9 cellular contexts compared by ENCODE assay signal in genomic region chr14:104799239-104799599, GRCh38. TPM values are rescaled to one million over a fixed set of nuclear protein-coding genes. Genes with fewer than 3 reads are reported as not detected.
DNase-seq lines count a peak whose midpoint lies in the region; ATAC-seq and TF ChIP-seq lines count a peak whose summit lies in the region.
"Had no signal": no experiment of that assay in that cellular context is flagged by ENCODE, and none has a peak within 500 bp of the region (broad histone marks: within the 10 kb centered on the region; RNA-seq: fewer than 3 reads in every experiment).

No MANE protein-coding gene starts in this region.

- peak overlapping the region; percentile 77 to 83 (median 83) for H3K4me3 Mint-ChIP-seq in nephron

- H3K27me3 Mint-ChIP-seq in nephron (ENCODE audit: low read depth), result peaks cover 12% of the 10 kb centered on the region

- no peaks in the 10 kb centered on the region for H3K36me3 Mint-ChIP-seq in nephron (ENCODE audit: low read depth)

- H3K27ac Mint-ChIP-seq in nephron, result peak overlapping the region; percentile 50 to 91 (median 76)

- no peak for TF ChIP-seq CTCF in cardiac muscle cell (IDR thresholded peaks at IDR 0.05; ENCODE audit: low read depth, low read length)
- no peak for TF ChIP-seq CTCF in coronary artery (IDR thresholded peaks at IDR 0.05)
- no peak for TF ChIP-seq CTCF in nephron (IDR thresholded peaks at IDR 0.05; ENCODE audit: unreplicated experiment in 3 of 3)

- no peak overlapping the region for H3K4me3 ChIP-seq in cardiac muscle cell
- no peak overlapping the region for H3K4me3 ChIP-seq in coronary artery
- no peak overlapping the region for H3K4me3 ChIP-seq in urinary bladder (ENCODE audit: low read depth, low read length)

- peaks cover 17% of the 10 kb centered on the region for H3K4me1 Mint-ChIP-seq in nephron

- H3K27ac ChIP-seq in cardiac muscle cell (peak overlapping the region; percentile 63), coronary artery (peak overlapping the region; percentile 99), urinary bladder (ENCODE audit: low read depth) (peak overlapping the region; percentile 96)

- no peaks in the 10 kb centered on the region for H3K9me3 Mint-ChIP-seq in nephron

- intact Hi-C loops in left cardiac atrium (cut with DNase I), result no loop called here

- H3K9me3 ChIP-seq in cardiac muscle cell (ENCODE audit: low read depth), result no peaks in the 10 kb centered on the region

- no peak for DNase-seq in cardiac muscle cell (ENCODE audit: low read depth in 1 of 2, low spot score in 1 of 2)
- DNase-seq in left cardiac atrium, result no peak
- DNase-seq in coronary artery (ENCODE audit: low spot score), result no peak
- DNase-seq in NCI-H1694 (lab: John Stamatoyannopoulos, UW), result no peak
- no peak for DNase-seq in NCI-H446 treated with DMSO at 0.1 percent for 48 hours (lab: John Stamatoyannopoulos, UW)
- DNase-seq: activated CD8-positive, alpha-beta memory T cell treated with anti-CD3 and anti-CD28 coated beads, Interleukin-2, amount 50 U/mL, for 4 hours had no signal

- ATAC-seq in left cardiac atrium, result no peak
- ATAC-seq in HG03095 (IDR thresholded peaks at IDR 0.05; ENCODE audit: unreplicated experiment), result no peak

- H3K4me1 ChIP-seq in cardiac muscle cell (ENCODE audit: low read depth), result peaks cover 25% of the 10 kb centered on the region
- H3K4me1 ChIP-seq in urinary bladder (ENCODE audit: insufficient read depth), result peaks cover 4% of the 10 kb centered on the region

- 39% methylated on average over 7 of the region's 7 CpGs for WGBS in urinary bladder

- H3K36me3 ChIP-seq in cardiac muscle cell (no peaks in the 10 kb centered on the region), urinary bladder (ENCODE audit: insufficient read depth) (no peaks in the 10 kb centered on the region)

- no peaks in the 10 kb centered on the region for H3K27me3 ChIP-seq in cardiac muscle cell

RNA-seq across cellular contexts. Expression of gene ZBTB42, which starts 1.7 kb away (rescaled TPM):
- total RNA-seq in cardiac muscle cell (14.4 and 26.4 TPM in 2 replicates), left cardiac atrium (1 to 10 TPM; 5.2 to 8.1 TPM), urinary bladder (3.5 TPM)
- polyA plus RNA-seq in cardiac muscle cell (7.6 and 9.6 TPM in 2 replicates), urinary bladder (6.3 TPM)

RNA-seq across cellular contexts. Expression of gene AKT1, which starts 3.7 kb away (rescaled TPM):
- total RNA-seq in cardiac muscle cell (173 and 190 TPM in 2 replicates), left cardiac atrium (100 to 1,000 TPM; 113 to 127 TPM), urinary bladder (70.3 TPM)
- polyA plus RNA-seq in cardiac muscle cell (218 and 242 TPM in 2 replicates), urinary bladder (162 TPM)

RNA-seq across cellular contexts. Expression of gene SIVA1, which starts 46.3 kb away (rescaled TPM):
- total RNA-seq in cardiac muscle cell, result 217 and 278 TPM in 2 replicates
- polyA plus RNA-seq in cardiac muscle cell, result 124 and 145 TPM in 2 replicates
- total RNA-seq in left cardiac atrium, result 10 to 100 TPM; 67.6 to 68.7 TPM
- total RNA-seq in urinary bladder, result 39.9 TPM
- 280 TPM for polyA plus RNA-seq in urinary bladder
